In the genomic region with DNA sequence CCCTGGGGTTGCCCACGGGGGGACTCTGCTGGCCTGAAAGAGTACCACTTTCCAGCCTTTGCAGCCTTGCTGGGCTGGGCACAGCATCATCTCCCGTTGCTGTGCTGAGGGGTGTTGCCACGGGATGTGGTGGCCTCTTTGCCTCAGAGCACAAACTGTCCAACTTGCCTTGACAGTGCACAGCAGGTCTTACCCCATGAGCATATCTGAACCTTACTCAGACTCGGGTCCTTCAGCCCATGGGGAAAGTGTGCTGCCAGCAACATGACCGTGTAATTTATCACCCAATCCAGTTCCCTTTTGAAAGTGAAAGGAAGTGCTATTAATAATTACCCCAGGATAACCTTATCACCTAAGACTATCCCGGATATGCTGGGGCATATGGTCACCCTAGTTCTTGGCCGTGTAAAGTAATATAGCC, we compare ENCODE assay signal across 10 cellular contexts. TPM values are rescaled to one million over a fixed set of nuclear protein-coding genes. Genes with fewer than 3 reads are reported as not detected.
DNase-seq lines count a peak whose midpoint lies in the region; ATAC-seq and TF ChIP-seq lines count a peak whose summit lies in the region.
"Had no signal": no experiment of that assay in that cellular context is flagged by ENCODE, and none has a peak within 500 bp of the region (broad histone marks: within the 10 kb centered on the region; RNA-seq: fewer than 3 reads in every experiment).

No MANE protein-coding gene starts in this region.

- peaks cover 0 to 51% (median 17%) of the 10 kb centered on the region in 12 donors for H3K4me1 ChIP-seq in heart left ventricle
- H3K4me1 ChIP-seq in upper lobe of left lung: peaks cover 4 to 36% (median 28%) of the 10 kb centered on the region in 4 donors

- no peaks in the 10 kb centered on the region for H3K27me3 ChIP-seq in heart left ventricle
- H3K27me3 ChIP-seq in upper lobe of left lung: no peaks in the 10 kb centered on the region
- H3K27me3 ChIP-seq: dorsolateral prefrontal cortex had no signal

- H3K9me3 ChIP-seq in heart left ventricle (no peaks in the 10 kb centered on the region), upper lobe of left lung (no peaks in the 10 kb centered on the region)

- H3K4me3 ChIP-seq in heart left ventricle (no peak overlapping the region), upper lobe of left lung (no peak overlapping the region)
- H3K4me3 ChIP-seq: dorsolateral prefrontal cortex had no signal

- H3K27ac ChIP-seq in heart left ventricle (peak overlapping the region in 1 of 12 donors; percentile 61), upper lobe of left lung (no peak overlapping the region)
- H3K27ac ChIP-seq: dorsolateral prefrontal cortex had no signal

- H3K36me3 ChIP-seq in heart left ventricle (peaks cover 0 to 13% (median 0%) of the 10 kb centered on the region in 9 donors), upper lobe of left lung (peaks cover 0 to 5% (median 0%) of the 10 kb centered on the region in 4 donors)

- TF ChIP-seq EP300 in upper lobe of left lung (IDR thresholded peaks at IDR 0.05): peak in 2 of 4 donors; percentile 43 to 50

- intact Hi-C loops in heart left ventricle (cut with DNase I): no loop called here

- WGBS in heart left ventricle, 4 donors: 21 to 36% (median 29%) methylated on average over 7 of the region's 7 CpGs
- 39 to 40% methylated on average over 6 to 7 of the region's 7 CpGs for WGBS in upper lobe of left lung, 2 donors

- no peak for DNase-seq in heart left ventricle
- peak in 1 of 2 donors; percentile 56 for DNase-seq in upper lobe of left lung
- DNase-seq in NCI-H748 (lab: John Stamatoyannopoulos, UW; ENCODE audit: unreplicated experiment): no peak
- DNase-seq in NCI-H510A (lab: John Stamatoyannopoulos, UW): no peak
- no peak for DNase-seq in NCI-H1694 (lab: John Stamatoyannopoulos, UW)
- DNase-seq: dorsolateral prefrontal cortex, NCI-H2171 had no signal

- ATAC-seq in GM21423 (IDR thresholded peaks at IDR 0.05; ENCODE audit: unreplicated experiment): peak; percentile 82
- ATAC-seq in HG03460 (IDR thresholded peaks at IDR 0.05; ENCODE audit: unreplicated experiment): peak; percentile 87
- peak in 3 of 4 donors; percentile 62 to 85 (median 69) for ATAC-seq in heart left ventricle
- ATAC-seq in upper lobe of left lung (ENCODE audit: low FRiP score in 2 of 2): peak; percentile 67 to 78
- ATAC-seq: activated T-helper 17 cell treated with anti-CD3 and anti-CD28 coated beads, Interleukin-2, amount 50 U/mL, for 72 hours had no signal

- TF ChIP-seq POLR2A in heart left ventricle (IDR thresholded peaks at IDR 0.05) (no peak), upper lobe of left lung (IDR thresholded peaks at IDR 0.05) (peak in 1 of 4 donors; percentile 13)

- TF ChIP-seq CTCF in heart left ventricle (IDR thresholded peaks at IDR 0.05) (no peak), upper lobe of left lung (IDR thresholded peaks at IDR 0.05) (no peak)

RNA-seq across cellular contexts. Expression of a gene that starts 46.8 kb away (rescaled TPM):
- total RNA-seq in heart left ventricle (10 to 100 TPM in 2 of 9 donors, 1 to 10 TPM in 7; 2.0 to 32.0 (median 4.7) TPM), upper lobe of left lung (100 to 1,000 TPM in 2 of 6 donors, 10 to 100 TPM in 4; 62.8 to 317 (median 85.6) TPM)
- polyA plus RNA-seq in heart left ventricle: 10 to 100 TPM in 1 of 2 donors, 1 to 10 TPM in 1; 2.3 to 12.8 TPM
